In genomic region chr3:52198643-52199608, GRCh38 we compare ENCODE assay signal across 6 cellular contexts. TPM values are rescaled to one million over a fixed set of nuclear protein-coding genes. Genes with fewer than 3 reads are reported as not detected.
A peak's percentile ranks its signal among the peaks of the same experiment; 100 is the strongest.
DNase-seq lines count a peak whose midpoint lies in the region; ATAC-seq and TF ChIP-seq lines count a peak whose summit lies in the region.

No MANE protein-coding gene starts in this region.

- H3K27me3 ChIP-seq in spleen (replicated peaks in 1 of 7): no peaks in the 10 kb centered on the region

- H3K4me1 ChIP-seq in OCI-LY7 (ENCODE audit: insufficient read depth, low read length, poor library complexity, severe bottlenecking): peaks cover 31% of the 10 kb centered on the region
- peaks cover 51 to 96% (median 80%) of the 10 kb centered on the region in 6 donors for H3K4me1 ChIP-seq in spleen

- H3K79me2 ChIP-seq in OCI-LY7 (ENCODE audit: insufficient read depth, low read depth, low read length): peaks cover 15% of the 10 kb centered on the region; the same call in 1 of the 2 replicates

- H3K9me3 ChIP-seq in OCI-LY7 (ENCODE audit: low read length) (no peaks in the 10 kb centered on the region), spleen (no peaks in the 10 kb centered on the region)

- TSS peak; percentile 63 for BruUV-seq in OCI-LY7 (replicated peaks; lab: Mats Ljungman, UMichigan)

- intact Hi-C loops in OCI-LY7 (cut with micrococcal nuclease; ENCODE audit: unreplicated experiment): loop anchor here (1.0 kb wide), 1 partner anchor 45 kb away; the partner anchor contains the start of gene POC1A
- intact Hi-C loops in spleen (cut with DNase I; ENCODE audit: low total_unique reads): no loop called here

- H3K4me3 ChIP-seq in OCI-LY7 (ENCODE audit: low read depth, low read length, poor library complexity, severe bottlenecking): peak overlapping the region; percentile 84
- peak overlapping the region; percentile 63 to 100 (median 90) for H3K4me3 ChIP-seq in spleen

- POLR2A ChIA-PET in OCI-LY7 (lab: Charles Lee): no interaction called here

- 39 to 54% (median 44%) methylated on average over 14 of the region's 14 CpGs for WGBS in spleen, 5 donors

- H4K20me1 ChIP-seq in OCI-LY7 (ENCODE audit: insufficient read depth, low read length): no peaks in the 10 kb centered on the region

- TF ChIP-seq POLR2A in spleen (IDR thresholded peaks at IDR 0.05): no peak

- H3K9me2 ChIP-seq in OCI-LY7 (ENCODE audit: insufficient read depth, low read length): no peaks in the 10 kb centered on the region

- DNase-seq in OCI-LY7 (ENCODE audit: low spot score) (peak; percentile 20), epithelial cell of prostate (ENCODE audit: low read depth, low spot score) (no peak), spleen (no peak), omental fat pad (ENCODE audit: low spot score) (no peak), kidney tubule cell (ENCODE audit: low spot score) (no peak), C1 segment of cervical spinal cord (lab: John Stamatoyannopoulos, UW) (no peak)

- H3K4me2 ChIP-seq in OCI-LY7 (ENCODE audit: low read length): peak overlapping the region; percentile 99

- TF ChIP-seq CTCF in OCI-LY7 (conservative IDR thresholded peaks at IDR 0.05; ENCODE audit: low read length): no peak
- no peak for TF ChIP-seq CTCF in spleen (IDR thresholded peaks at IDR 0.05 in 8 of 11, conservative IDR thresholded peaks at IDR 0.05 in 3 of 11)
- no peak for TF ChIP-seq CTCF in omental fat pad (IDR thresholded peaks at IDR 0.05)

- peak overlapping the region; percentile 80; the same call in 1 of the 2 replicates for H2AFZ ChIP-seq in OCI-LY7 (ENCODE audit: low read length)

- no peak for ATAC-seq in omental fat pad (ENCODE audit: low FRiP score)

- H3K27ac ChIP-seq in OCI-LY7 (ENCODE audit: low read depth, low read length, poor library complexity, severe bottlenecking) (no peak overlapping the region), epithelial cell of prostate (peak overlapping the region; percentile 38), spleen (peak overlapping the region; percentile 82 to 93 (median 90))

- CTCF ChIA-PET in OCI-LY7 (lab: Charles Lee; ENCODE audit: unreplicated experiment): no interaction called here

- H3K36me3 ChIP-seq in OCI-LY7 (ENCODE audit: insufficient read depth, low read length): peaks cover 45% of the 10 kb centered on the region
- peaks cover 4 to 48% (median 19%) of the 10 kb centered on the region in 6 donors for H3K36me3 ChIP-seq in spleen

RNA-seq across cellular contexts. Expression of gene ALAS1, which starts 1.0 kb away (rescaled TPM):
- 24.5 and 34.4 TPM in 2 replicates for total RNA-seq in OCI-LY7 (2014; rRNA removed; shearing (Covaris generic))
- total RNA-seq in OCI-LY7 (2022) (43.3 and 43.6 TPM in 2 replicates), spleen (10 to 100 TPM; 25.3 to 40.8 (median 33.8) TPM), omental fat pad (10 to 100 TPM; 29.3 to 79.7 (median 31.0) TPM)
- 10 to 100 TPM; 13.0 to 25.3 (median 15.4) TPM for polyA plus RNA-seq in spleen

RNA-seq across cellular contexts. Expression of gene TLR9, which starts 26.5 kb away (rescaled TPM):
- total RNA-seq in OCI-LY7 (2014; rRNA removed; shearing (Covaris generic)): 0.51 and 1.7 TPM in 2 replicates
- total RNA-seq in OCI-LY7 (2022) (3.7 and 9.0 TPM in 2 replicates), spleen (1 to 10 TPM; 2.3 to 7.7 (median 4.2) TPM), omental fat pad (under 1 TPM in 1 of 4 donors, not detected in 3; 0.19 TPM)
- polyA plus RNA-seq in spleen: 1 to 10 TPM in 1 of 3 donors, under 1 TPM in 1, not detected in 1; 0.55 to 3.8 TPM

RNA-seq across cellular contexts. Expression of gene TWF2, which starts 40.0 kb away (rescaled TPM):
- total RNA-seq in OCI-LY7 (2014; rRNA removed; shearing (Covaris generic)): 40.0 and 52.8 TPM in 2 replicates
- total RNA-seq in OCI-LY7 (2022) (60.2 and 64.9 TPM in 2 replicates), spleen (100 to 1,000 TPM in 1 of 7 donors, 10 to 100 TPM in 6; 57.5 to 109 (median 68.2) TPM), omental fat pad (100 to 1,000 TPM in 1 of 4 donors, 10 to 100 TPM in 3; 50.1 to 116 (median 78.3) TPM)
- polyA plus RNA-seq in spleen: 10 to 100 TPM; 47.3 to 71.4 (median 59.8) TPM

RNA-seq across cellular contexts. Expression of gene POC1A, which starts 44.7 kb away (rescaled TPM):
- 34.5 and 40.0 TPM in 2 replicates for total RNA-seq in OCI-LY7 (2014; rRNA removed; shearing (Covaris generic))
- total RNA-seq in OCI-LY7 (2022) (41.0 and 46.2 TPM in 2 replicates), spleen (1 to 10 TPM; 1.6 to 4.4 (median 2.5) TPM), omental fat pad (1 to 10 TPM in 3 of 4 donors, under 1 TPM in 1; 0.65 to 2.0 (median 1.2) TPM)
- 1 to 10 TPM; 2.4 to 3.2 (median 3.2) TPM for polyA plus RNA-seq in spleen

RNA-seq across cellular contexts. Expression of gene PPM1M, which starts 46.6 kb away (rescaled TPM):
- 1.1 and 4.4 TPM in 2 replicates for total RNA-seq in OCI-LY7 (2014; rRNA removed; shearing (Covaris generic))
- total RNA-seq in OCI-LY7 (2022) (13.8 and 15.6 TPM in 2 replicates), spleen (10 to 100 TPM; 26.3 to 77.8 (median 55.8) TPM), omental fat pad (10 to 100 TPM; 17.0 to 32.2 (median 23.9) TPM)
- polyA plus RNA-seq in spleen: 10 to 100 TPM; 29.2 to 37.2 (median 33.6) TPM
